In genomic region chr11:2887526-2888195, GRCh38 we compare ENCODE assay signal across 11 cellular contexts. TPM values are rescaled to one million over a fixed set of nuclear protein-coding genes. Genes with fewer than 3 reads are reported as not detected.
DNase-seq lines count a peak whose midpoint lies in the region; ATAC-seq and TF ChIP-seq lines count a peak whose summit lies in the region.
"Had no signal": no experiment of that assay in that cellular context is flagged by ENCODE, and none has a peak within 500 bp of the region (broad histone marks: within the 10 kb centered on the region; RNA-seq: fewer than 3 reads in every experiment).

No MANE protein-coding gene starts in this region.

- H3K9me3 Mint-ChIP-seq in activated CD4-positive, alpha-beta T cell treated with anti-CD3 and anti-CD28 coated beads, Interleukin-2, amount 10 ng/mL, durations not matched to agents 7 days and 5 days = no peaks in the 10 kb centered on the region
- no peaks in the 10 kb centered on the region for H3K9me3 Mint-ChIP-seq in immature natural killer cell

- no peak overlapping the region for H3K27ac ChIP-seq in OCI-LY3 (ENCODE audit: low read length)
- H3K27ac ChIP-seq in spleen = peak overlapping the region in 3 of 8 donors; percentile 17 to 63 (median 17)
- H3K27ac ChIP-seq: suprapubic skin had no signal

- ATAC-seq in GM21360 (IDR thresholded peaks at IDR 0.05; ENCODE audit: unreplicated experiment) (no peak), HG03139 (IDR thresholded peaks at IDR 0.05; ENCODE audit: unreplicated experiment) (no peak)

- intact Hi-C loops in spleen (cut with DNase I; ENCODE audit: low total_unique reads) (loop anchor here (2.0 kb wide), 1 partner anchor 355 kb away; no protein-coding TSS in a partner anchor), lower leg skin (cut with DNase I; ENCODE audit: low total_unique reads) (loop anchor here (2.0 kb wide), 1 partner anchor 355 kb away; no protein-coding TSS in a partner anchor)

- no peaks in the 10 kb centered on the region for H3K79me2 ChIP-seq in OCI-LY3 (ENCODE audit: low read length)

- H3K4me2 ChIP-seq in OCI-LY3 (ENCODE audit: low read length) = peak overlapping the region; percentile 71
- H3K4me2 ChIP-seq: SK-N-SH had no signal

- peaks cover 30% of the 10 kb centered on the region for H3K4me1 Mint-ChIP-seq in activated CD4-positive, alpha-beta T cell treated with anti-CD3 and anti-CD28 coated beads, Interleukin-2, amount 10 ng/mL, durations not matched to agents 7 days and 5 days
- peaks cover 30 to 32% of the 10 kb centered on the region in 2 donors for H3K4me1 Mint-ChIP-seq in immature natural killer cell

- H3K4me1 ChIP-seq in OCI-LY3 (ENCODE audit: low read length) (peaks cover 23% of the 10 kb centered on the region), spleen (peaks cover 14 to 81% (median 58%) of the 10 kb centered on the region in 6 donors)

- POLR2A ChIA-PET in activated CD4-positive, alpha-beta T cell treated with anti-CD3 and anti-CD28 coated beads, Interleukin-2, amount 10 ng/mL, durations not matched to agents 7 days and 5 days (lab: Charles Lee) = interaction anchor here (0.8 kb wide), 1 partner anchor 39 kb away, joined by 3 read pairs; no protein-coding TSS in a partner anchor

- no peak overlapping the region for H3K9ac ChIP-seq in OCI-LY3 (ENCODE audit: low read length)
- H3K9ac ChIP-seq: SK-N-SH had no signal

- no peak for TF ChIP-seq CTCF in OCI-LY3 (IDR thresholded peaks at IDR 0.05; ENCODE audit: low read depth, low read length)
- TF ChIP-seq CTCF in spleen (IDR thresholded peaks at IDR 0.05 in 8 of 11, conservative IDR thresholded peaks at IDR 0.05 in 3 of 11) = no peak
- no peak for TF ChIP-seq CTCF in lower leg skin (IDR thresholded peaks at IDR 0.05)

- no peaks in the 10 kb centered on the region for H3K36me3 Mint-ChIP-seq in activated CD4-positive, alpha-beta T cell treated with anti-CD3 and anti-CD28 coated beads, Interleukin-2, amount 10 ng/mL, durations not matched to agents 7 days and 5 days (ENCODE audit: low read depth)
- no peaks in the 10 kb centered on the region for H3K36me3 Mint-ChIP-seq in immature natural killer cell

- H3K27ac Mint-ChIP-seq in activated CD4-positive, alpha-beta T cell treated with anti-CD3 and anti-CD28 coated beads, Interleukin-2, amount 10 ng/mL, durations not matched to agents 7 days and 5 days = peak overlapping the region; percentile 36
- peak overlapping the region in 1 of 6 donors; percentile 21 for H3K27ac Mint-ChIP-seq in immature natural killer cell

- H2AFZ ChIP-seq in OCI-LY3 (ENCODE audit: low read depth, low read length) = no peak overlapping the region

- H3K4me3 ChIP-seq in OCI-LY3 (ENCODE audit: low read length) = peak overlapping the region; percentile 47; the same call in 1 of the 2 replicates
- H3K4me3 ChIP-seq in spleen = no peak overlapping the region
- no peak overlapping the region for H3K4me3 ChIP-seq in lower leg skin (ENCODE audit: low read depth, poor library complexity, severe bottlenecking)
- H3K4me3 ChIP-seq: suprapubic skin had no signal

- H3K27me3 ChIP-seq in OCI-LY3 (ENCODE audit: low read depth, low read length) = no peaks in the 10 kb centered on the region
- H3K27me3 ChIP-seq in spleen (replicated peaks in 1 of 7) = peaks cover 0 to 37% (median 13%) of the 10 kb centered on the region in 7 donors
- H3K27me3 ChIP-seq: suprapubic skin had no signal

- H4K20me1 ChIP-seq in OCI-LY3 (ENCODE audit: insufficient read depth, low read length) = no peaks in the 10 kb centered on the region

- CTCF ChIA-PET in activated CD4-positive, alpha-beta T cell treated with anti-CD3 and anti-CD28 coated beads, Interleukin-2, amount 10 ng/mL, durations not matched to agents 7 days and 5 days (lab: Charles Lee) = interaction anchor here (0.9 to 11.3 kb wide), 18 partner anchors 8 to 520 kb away, joined by 3 to 230 read pairs (median 4); partner anchors contain the start of genes PHLDA2 and TSSC4

- H3K4me3 Mint-ChIP-seq in activated CD4-positive, alpha-beta T cell treated with anti-CD3 and anti-CD28 coated beads, Interleukin-2, amount 10 ng/mL, durations not matched to agents 7 days and 5 days = no peak overlapping the region
- H3K4me3 Mint-ChIP-seq in immature natural killer cell = peak overlapping the region; percentile 49 to 72 (median 53)

- H3K36me3 ChIP-seq in OCI-LY3 (replicated peaks; ENCODE audit: low read depth, low read length) (no peaks in the 10 kb centered on the region), spleen (no peaks in the 10 kb centered on the region)
- H3K36me3 ChIP-seq: suprapubic skin had no signal

- TF ChIP-seq POLR2A in spleen (IDR thresholded peaks at IDR 0.05) (no peak), lower leg skin (IDR thresholded peaks at IDR 0.05) (no peak)

- WGBS in spleen, 5 donors = 60 to 72% (median 65%) methylated on average over 11 of the region's 11 CpGs
- 56 to 62% methylated on average over 11 of the region's 11 CpGs for WGBS in lower leg skin, 2 donors

- no peak for DNase-seq in activated CD4-positive, alpha-beta T cell treated with anti-CD3 and anti-CD28 coated beads, Interleukin-2, amount 10 ng/mL, durations not matched to agents 7 days and 5 days
- no peak for DNase-seq in activated CD4-positive, alpha-beta T cell treated with anti-CD3 and anti-CD28 coated beads for 48 hours
- DNase-seq in immature natural killer cell = no peak
- DNase-seq in spleen = peak; percentile 75
- no peak for DNase-seq in lower leg skin (ENCODE audit: low spot score in 2 of 2)

- H3K27me3 Mint-ChIP-seq in activated CD4-positive, alpha-beta T cell treated with anti-CD3 and anti-CD28 coated beads, Interleukin-2, amount 10 ng/mL, durations not matched to agents 7 days and 5 days = peaks cover 21% of the 10 kb centered on the region
- H3K27me3 Mint-ChIP-seq in immature natural killer cell (ENCODE audit: low read depth in 3 of 3) = peaks cover 8 to 9% (median 9%) of the 10 kb centered on the region in 3 donors

- H3K9me3 ChIP-seq in OCI-LY3 (ENCODE audit: insufficient read depth, low read length) (no peaks in the 10 kb centered on the region), spleen (no peaks in the 10 kb centered on the region)
- H3K9me3 ChIP-seq: SK-N-SH, suprapubic skin had no signal

RNA-seq across cellular contexts. Expression of gene CDKN1C, which starts 2.1 kb away (rescaled TPM):
- under 1 TPM; 0.29 to 0.40 TPM for total RNA-seq in activated CD4-positive, alpha-beta T cell treated with anti-CD3 and anti-CD28 coated beads, Interleukin-2, amount 10 ng/mL, durations not matched to agents 7 days and 5 days
- under 1 TPM in 1 of 3 donors, not detected in 2; 0.24 TPM for polyA plus RNA-seq in immature natural killer cell
- 10 to 100 TPM in 6 of 7 donors, 1 to 10 TPM in 1; 7.8 to 40.4 (median 20.7) TPM for total RNA-seq in spleen
- 10 to 100 TPM in 2 of 3 donors, 1 to 10 TPM in 1; 5.4 to 14.6 (median 11.7) TPM for polyA plus RNA-seq in spleen
- 10 to 100 TPM; 27.1 to 52.7 (median 31.4) TPM for total RNA-seq in lower leg skin

RNA-seq across cellular contexts. Expression of gene PHLDA2, which starts 41.6 kb away (rescaled TPM):
- under 1 TPM; 0.35 to 0.45 TPM for total RNA-seq in activated CD4-positive, alpha-beta T cell treated with anti-CD3 and anti-CD28 coated beads, Interleukin-2, amount 10 ng/mL, durations not matched to agents 7 days and 5 days
- polyA plus RNA-seq in immature natural killer cell (under 1 TPM in 1 of 3 donors, not detected in 2; 0.27 TPM), spleen (1 to 10 TPM; 1.5 to 2.9 (median 2.5) TPM)
- total RNA-seq in spleen (1 to 10 TPM in 6 of 7 donors, not detected in 1; 1.4 to 3.5 (median 1.7) TPM), lower leg skin (10 to 100 TPM in 1 of 4 donors, 1 to 10 TPM in 3; 5.1 to 16.0 (median 7.4) TPM)
- total RNA-seq: occipital lobe had no signal

Comparison
In these comparisons a context has a peak if more than half of its experiments do, and no peak if none do; other contexts are left out.
1. RNA of gene CDKN1C, which starts 2.1 kb away (total RNA-seq): 27.1 to 52.7 TPM in lower leg skin and 7.8 to 40.4 TPM in spleen; 0.29 to 0.40 TPM in activated CD4-positive, alpha-beta T cell treated with anti-CD3 and anti-CD28 coated beads, Interleukin-2, amount 10 ng/mL, durations not matched to agents 7 days and 5 days; every median in the first group is over 4 times any median in the second.